16 cellular contexts compared by ENCODE assay signal in genomic region chr4:86036729-86037128, GRCh38.
DNase-seq lines count a peak whose midpoint lies in the region; ATAC-seq, FAIRE-seq and TF ChIP-seq lines count a peak whose summit lies in the region.
"Had no signal": no experiment of that assay in that cellular context is flagged by ENCODE, and none has a peak within 500 bp of the region (broad histone marks: within the 10 kb centered on the region; RNA-seq: fewer than 3 reads in every experiment).

No MANE protein-coding gene starts in this region.

- no peaks in the 10 kb centered on the region for H3K9me3 ChIP-seq in PC-3 (ENCODE audit: low read length)
- no peaks in the 10 kb centered on the region for H3K9me3 ChIP-seq in endothelial cell of umbilical vein (replicated peaks; ENCODE audit: control insufficient read depth, insufficient read depth, low read length)
- H3K9me3 ChIP-seq in CD8-positive, alpha-beta memory T cell (ENCODE audit: low read length), result no peaks in the 10 kb centered on the region
- H3K9me3 ChIP-seq: testis had no signal

- ATAC-seq in PC-3, result peak; percentile 75
- ATAC-seq: activated CD8-positive, alpha-beta T cell treated with anti-CD3 and anti-CD28 coated beads, Interleukin-2, amount 10 ng/mL, durations not matched to agents 7 days and 5 days; activated T-helper 17 cell treated with anti-CD3 and anti-CD28 coated beads, Interleukin-2, amount 50 U/mL, for 72 hours had no signal

- no peaks in the 10 kb centered on the region for H3K9me2 ChIP-seq in PC-3 (replicated peaks; ENCODE audit: low read length)

- H3K4me3 Mint-ChIP-seq in CD8-positive, alpha-beta memory T cell, result no peak overlapping the region
- no peak overlapping the region for H3K4me3 Mint-ChIP-seq in activated T-cell treated with anti-CD3 and anti-CD28 coated beads, Interleukin-2, amount 50 U/mL, for 24 hours
- H3K4me3 Mint-ChIP-seq: activated CD8-positive, alpha-beta T cell treated with anti-CD3 and anti-CD28 coated beads, Interleukin-2, amount 10 ng/mL, durations not matched to agents 7 days and 5 days; activated T-helper 17 cell treated with anti-CD3 and anti-CD28 coated beads, Interleukin-2, amount 50 U/mL, for 72 hours had no signal

- POLR2A ChIA-PET in PC-3 (lab: Charles Lee; ENCODE audit: unreplicated experiment) (no interaction called here), endothelial cell of umbilical vein (lab: Charles Lee) (no interaction called here)
- POLR2A ChIA-PET in CD8-positive, alpha-beta memory T cell (lab: Charles Lee), result no interaction called here

- CTCF ChIA-PET in PC-3 (lab: Charles Lee), result interaction anchor here (1.0 kb wide), 1 partner anchor 240 kb away, joined by 3 read pairs; no protein-coding TSS in a partner anchor
- CTCF ChIA-PET in endothelial cell of umbilical vein (lab: Charles Lee), result interaction anchor here (0.8 to 4.1 kb wide), 7 partner anchors 9 to 289 kb away, joined by 3 to 19 read pairs (median 4); no protein-coding TSS in a partner anchor
- CTCF ChIA-PET in CD8-positive, alpha-beta memory T cell (lab: Charles Lee), result no interaction called here

- peak; percentile 62 for DNase-seq in EH (ENCODE audit: low read depth)
- peak; percentile 74 for DNase-seq in PC-3
- DNase-seq in endothelial cell of umbilical vein (ENCODE audit: low read depth, low spot score), result peak; percentile 86
- peak; percentile 75 for DNase-seq in non-pigmented ciliary epithelial cell (ENCODE audit: low read depth)
- DNase-seq in CD8-positive, alpha-beta memory T cell, result no peak
- no peak for DNase-seq in stimulated activated CD4-positive, alpha-beta T cell treated with anti-CD3 and anti-CD28 coated beads, Interleukin-12 subunit alpha, Interleukin-12 subunit beta, amount 100 ng/mL, for 4 hours
- no peak for DNase-seq in HUDEP-2 (lab: John Stamatoyannopoulos, UW; ENCODE audit: unreplicated experiment in 76 of 76)
- no peak for DNase-seq in activated T-cell treated with anti-CD3 and anti-CD28 coated beads, Interleukin-2, amount 50 U/mL, for 24 hours
- DNase-seq: activated CD8-positive, alpha-beta T cell treated with anti-CD3 and anti-CD28 coated beads, Interleukin-2, amount 10 ng/mL, durations not matched to agents 7 days and 5 days; anterior cingulate cortex; NCI-H2227 treated with DMSO at 0.1 percent for 48 hours; stimulated activated CD4-positive, alpha-beta T cell treated with anti-CD3 and anti-CD28 coated beads, Interleukin-15, amount 100 ng/mL, for 24 hours; testis had no signal

- no peaks in the 10 kb centered on the region for H3K36me3 ChIP-seq in PC-3 (ENCODE audit: low read depth, low read length)
- no peaks in the 10 kb centered on the region for H3K36me3 ChIP-seq in endothelial cell of umbilical vein (ENCODE audit: control insufficient read depth in 2 of 2, extremely low read depth in 1 of 2, insufficient read depth in 2 of 2, low read length in 2 of 2)
- no peaks in the 10 kb centered on the region for H3K36me3 ChIP-seq in CD8-positive, alpha-beta memory T cell (ENCODE audit: insufficient read depth, low read length)

- no peaks in the 10 kb centered on the region for H3K9me1 ChIP-seq in endothelial cell of umbilical vein (replicated peaks; ENCODE audit: control insufficient read depth, extremely low read depth, insufficient read depth, low read length)

- H3K9me3 Mint-ChIP-seq in CD8-positive, alpha-beta memory T cell, result peaks cover 0 to 8% (median 0%) of the 10 kb centered on the region in 5 donors
- no peaks in the 10 kb centered on the region for H3K9me3 Mint-ChIP-seq in activated T-cell treated with anti-CD3 and anti-CD28 coated beads, Interleukin-2, amount 50 U/mL, for 24 hours
- H3K9me3 Mint-ChIP-seq: activated T-helper 17 cell treated with anti-CD3 and anti-CD28 coated beads, Interleukin-2, amount 50 U/mL, for 72 hours had no signal

- BruUV-seq in PC-3 (replicated peaks; lab: Mats Ljungman, UMichigan) (no TSS peak), endothelial cell of umbilical vein (replicated peaks; lab: Mats Ljungman, UMichigan) (no TSS peak)

- H3F3A ChIP-seq in PC-3 (ENCODE audit: low read length, unreplicated experiment), result no peaks in the 10 kb centered on the region

- H3K9ac ChIP-seq in PC-3 (ENCODE audit: low read length), result no peak overlapping the region
- peak overlapping the region; percentile 69 for H3K9ac ChIP-seq in endothelial cell of umbilical vein (replicated peaks; ENCODE audit: extremely low read depth, insufficient read depth, low read length)

- dilution Hi-C loops in endothelial cell of umbilical vein (cut with MboI; ENCODE audit: extremely low pct_ligation_motif_present, low sequenced_read_pairs), result no loop called here

- no peaks in the 10 kb centered on the region for H3K4me1 Mint-ChIP-seq in CD8-positive, alpha-beta memory T cell
- no peaks in the 10 kb centered on the region for H3K4me1 Mint-ChIP-seq in activated T-cell treated with anti-CD3 and anti-CD28 coated beads, Interleukin-2, amount 50 U/mL, for 24 hours (ENCODE audit: low read depth)
- H3K4me1 Mint-ChIP-seq: activated T-helper 17 cell treated with anti-CD3 and anti-CD28 coated beads, Interleukin-2, amount 50 U/mL, for 72 hours had no signal

- no peak overlapping the region for H2AFZ ChIP-seq in PC-3 (ENCODE audit: low read length)
- no peak overlapping the region for H2AFZ ChIP-seq in endothelial cell of umbilical vein (ENCODE audit: low read depth, low read length)

- intact Hi-C loops in PC-3 (cut with micrococcal nuclease), result no loop called here
- intact Hi-C loops in endothelial cell of umbilical vein (cut with micrococcal nuclease), result loop anchor here (1.0 to 2.0 kb wide), 4 partner anchors 68 to 274 kb away; no protein-coding TSS in a partner anchor

- no peaks in the 10 kb centered on the region for H3K27me3 Mint-ChIP-seq in CD8-positive, alpha-beta memory T cell
- peaks cover 4% of the 10 kb centered on the region for H3K27me3 Mint-ChIP-seq in activated T-cell treated with anti-CD3 and anti-CD28 coated beads, Interleukin-2, amount 50 U/mL, for 24 hours

- no peaks in the 10 kb centered on the region for H3K27me3 ChIP-seq in PC-3 (ENCODE audit: low read length)
- H3K27me3 ChIP-seq in endothelial cell of umbilical vein (ENCODE audit: control insufficient read depth in 2 of 2, insufficient read depth in 2 of 2, low read length in 2 of 2), result no peaks in the 10 kb centered on the region
- H3K27me3 ChIP-seq in CD8-positive, alpha-beta memory T cell (ENCODE audit: insufficient read depth, low read length, poor library complexity, severe bottlenecking), result no peaks in the 10 kb centered on the region
- H3K27me3 ChIP-seq: testis had no signal

- no peak overlapping the region for H3K27ac Mint-ChIP-seq in CD8-positive, alpha-beta memory T cell
- no peak overlapping the region for H3K27ac Mint-ChIP-seq in activated T-cell treated with anti-CD3 and anti-CD28 coated beads, Interleukin-2, amount 50 U/mL, for 24 hours
- H3K27ac Mint-ChIP-seq: activated CD8-positive, alpha-beta T cell treated with anti-CD3 and anti-CD28 coated beads, Interleukin-2, amount 10 ng/mL, durations not matched to agents 7 days and 5 days; activated T-helper 17 cell treated with anti-CD3 and anti-CD28 coated beads, Interleukin-2, amount 50 U/mL, for 72 hours had no signal

- H3K36me3 Mint-ChIP-seq in CD8-positive, alpha-beta memory T cell, result no peaks in the 10 kb centered on the region
- H3K36me3 Mint-ChIP-seq in activated T-cell treated with anti-CD3 and anti-CD28 coated beads, Interleukin-2, amount 50 U/mL, for 24 hours (ENCODE audit: low read depth), result no peaks in the 10 kb centered on the region

- H3K79me2 ChIP-seq in PC-3 (ENCODE audit: low read length) (no peaks in the 10 kb centered on the region), endothelial cell of umbilical vein (ENCODE audit: control insufficient read depth, insufficient read depth, low read length) (no peaks in the 10 kb centered on the region)

- H4K20me1 ChIP-seq in PC-3 (ENCODE audit: low read length), result no peaks in the 10 kb centered on the region
- H4K20me1 ChIP-seq in endothelial cell of umbilical vein (replicated peaks; ENCODE audit: control insufficient read depth, extremely low read depth, insufficient read depth, low read length), result no peaks in the 10 kb centered on the region

- H3K4me2 ChIP-seq in PC-3 (ENCODE audit: low read length) (peak overlapping the region; percentile 60), endothelial cell of umbilical vein (ENCODE audit: insufficient read depth, low read length) (peak overlapping the region; percentile 89)

- H3K4me1 ChIP-seq in PC-3 (ENCODE audit: insufficient read depth, low read length) (peaks cover 50% of the 10 kb centered on the region), endothelial cell of umbilical vein (ENCODE audit: control insufficient read depth, extremely low read depth, insufficient read depth, low read length) (peaks cover 47% of the 10 kb centered on the region)
- H3K4me1 ChIP-seq in CD8-positive, alpha-beta memory T cell (ENCODE audit: insufficient read depth, low read length), result no peaks in the 10 kb centered on the region
- H3K4me1 ChIP-seq: testis had no signal

- FAIRE-seq in endothelial cell of umbilical vein (lab: Jason Lieb, UNC), result peak; percentile 73
- FAIRE-seq: GM12892, islet of Langerhans had no signal

- H3K4me3 ChIP-seq in PC-3 (ENCODE audit: low read length) (no peak overlapping the region), endothelial cell of umbilical vein (replicated peaks in 1 of 3; ENCODE audit: insufficient read depth in 1 of 3, low read depth in 1 of 3, low read length in 3 of 3) (peak overlapping the region in 1 of 3 experiments; percentile 34)
- no peak overlapping the region for H3K4me3 ChIP-seq in CD8-positive, alpha-beta memory T cell (ENCODE audit: low read length)
- H3K4me3 ChIP-seq: testis had no signal

- no peak for TF ChIP-seq CTCF in PC-3 (conservative IDR thresholded peaks at IDR 0.05; ENCODE audit: low read depth, low read length)
- TF ChIP-seq CTCF in endothelial cell of umbilical vein (IDR thresholded peaks at IDR 0.05; ENCODE audit: extremely low read depth in 1 of 2, insufficient read depth in 1 of 2, low read depth in 1 of 2, low read length in 2 of 2), result no peak

- H3K27ac ChIP-seq in PC-3 (ENCODE audit: low read length), result peak overlapping the region; percentile 51
- H3K27ac ChIP-seq in endothelial cell of umbilical vein (ENCODE audit: insufficient read depth, low read depth, low read length), result peak overlapping the region; percentile 96
- H3K27ac ChIP-seq in CD8-positive, alpha-beta memory T cell (ENCODE audit: low read depth, low read length), result no peak overlapping the region
- H3K27ac ChIP-seq: testis had no signal

- TF ChIP-seq POLR2A in endothelial cell of umbilical vein (IDR thresholded peaks at IDR 0.05; ENCODE audit: low read depth, low read length), result no peak

TF ChIP-seq in endothelial cell of umbilical vein, 7 proteins besides CTCF, POLR2A, EP300 and RAD21:
- TF ChIP-seq POLR2AphosphoS5 (IDR thresholded peaks at IDR 0.05; ENCODE audit: insufficient read depth, low read depth, low read length), result peak; percentile 42
- no peak for TF ChIP-seq GATA2 (IDR thresholded peaks at IDR 0.05; ENCODE audit: insufficient read depth, insufficient read length, low read depth, low read length)
- TF ChIP-seq JUN (IDR thresholded peaks at IDR 0.05; ENCODE audit: borderline replicate concordance, insufficient read depth, insufficient read length, low read depth), result peak; percentile 80

Comparison
In these comparisons a context has a peak if more than half of its experiments do, and no peak if none do; other contexts are left out.
1. DNase-seq: peak in EH (single experiment), PC-3 (single experiment), endothelial cell of umbilical vein (single experiment) and non-pigmented ciliary epithelial cell (single experiment); none in CD8-positive, alpha-beta memory T cell (0 of 5), stimulated activated CD4-positive, alpha-beta T cell treated with anti-CD3 and anti-CD28 coated beads, Interleukin-12 subunit alpha, Interleukin-12 subunit beta, amount 100 ng/mL, for 4 hours (single experiment), HUDEP-2 (0 of 76) and activated T-cell treated with anti-CD3 and anti-CD28 coated beads, Interleukin-2, amount 50 U/mL, for 24 hours (single experiment).